8 cellular contexts compared by ENCODE assay signal in genomic region chr16:30609002-30609927, GRCh38. TPM values are rescaled to one million over a fixed set of nuclear protein-coding genes. Genes with fewer than 3 reads are reported as not detected.
A peak's percentile ranks its signal among the peaks of the same experiment; 100 is the strongest.
DNase-seq lines count a peak whose midpoint lies in the region; ATAC-seq and TF ChIP-seq lines count a peak whose summit lies in the region.

No MANE protein-coding gene starts in this region.

- peak overlapping the region; percentile 78 for H2AFZ ChIP-seq in GM23338

- peaks cover 12% of the 10 kb centered on the region for H3K36me3 ChIP-seq in GM06990 (ENCODE audit: control insufficient read depth, insufficient read depth, low read length)
- 0 out of 2 replicates have a peak, but pooled peaks cover 16% of the 10 kb centered on the region for H3K36me3 ChIP-seq in GM23338 (ENCODE audit: insufficient read depth)
- no peaks in the 10 kb centered on the region for H3K36me3 ChIP-seq in mucosa of stomach (ENCODE audit: control insufficient read depth, insufficient read depth, low read length)

- peaks cover 3% of the 10 kb centered on the region; the same call in 2 of the 3 replicates for H3K4me1 Mint-ChIP-seq in GM23338

- DNase-seq in GM06990 (ENCODE audit: extremely low read depth, insufficient read length) (peak; percentile 65), GM23338 (ENCODE audit: low spot score) (peak; percentile 70), NAMALWA (ENCODE audit: low spot score) (peak; percentile 16)
- DNase-seq in activated CD8-positive, alpha-beta memory T cell treated with anti-CD3 and anti-CD28 coated beads for 24 hours = peak; percentile 87

- peak overlapping the region; percentile 90; the same call in 1 of the 2 replicates for H3K27ac Mint-ChIP-seq in GM23338

- H3K4me2 ChIP-seq in GM23338 = peak overlapping the region; percentile 75

- H3K27me3 ChIP-seq in GM06990 (replicated peaks; ENCODE audit: control insufficient read depth, insufficient read depth, low read length) (no peaks in the 10 kb centered on the region), GM23338 (ENCODE audit: insufficient read depth) (no peaks in the 10 kb centered on the region), mucosa of stomach (ENCODE audit: control insufficient read depth, insufficient read depth, low read length) (no peaks in the 10 kb centered on the region)

- peaks cover 14% of the 10 kb centered on the region for H3K27me3 Mint-ChIP-seq in GM23338 (ENCODE audit: insufficient read depth, low read depth, poor library complexity)

- H3K9ac ChIP-seq in mucosa of stomach (ENCODE audit: low read length) = peak overlapping the region; percentile 100

- H3K4me3 ChIP-seq in GM06990 (replicated peaks; ENCODE audit: low read depth, low read length) = peak overlapping the region; percentile 91
- H3K4me3 ChIP-seq in GM23338 = peak overlapping the region; percentile 69
- peak overlapping the region; percentile 72 for H3K4me3 ChIP-seq in mucosa of stomach (ENCODE audit: low read length)

- H3K9me2 ChIP-seq in GM23338 (ENCODE audit: insufficient read depth) = no peaks in the 10 kb centered on the region

- peak; percentile 67 for ATAC-seq in GM23338
- ATAC-seq in esophagus mucosa = peak; percentile 70
- no peak for ATAC-seq in GM18861 (IDR thresholded peaks at IDR 0.05; ENCODE audit: unreplicated experiment)

- no peaks in the 10 kb centered on the region for H3K9me3 ChIP-seq in mucosa of stomach (ENCODE audit: control insufficient read depth, low read length)

- 0 out of 2 replicates have a peak, but pooled peaks cover 8% of the 10 kb centered on the region for H3F3A ChIP-seq in GM23338 (replicated peaks; ENCODE audit: low read depth)

- peak overlapping the region; percentile 84 for H3K27ac ChIP-seq in GM23338 (ENCODE audit: low read depth)
- peak overlapping the region; percentile 85 for H3K27ac ChIP-seq in temporal lobe (ENCODE audit: low read depth, low read length)

- H3K4me3 Mint-ChIP-seq in GM23338 = peak overlapping the region; percentile 87

- peaks cover 42% of the 10 kb centered on the region for H3K36me3 Mint-ChIP-seq in GM23338 (ENCODE audit: low read depth)

- H3K9me3 Mint-ChIP-seq in GM23338 = no peaks in the 10 kb centered on the region

- no peak for TF ChIP-seq CTCF in GM06990 (IDR thresholded peaks at IDR 0.05; ENCODE audit: insufficient read depth, low read length, poor library complexity, severe bottlenecking)
- no peak for TF ChIP-seq CTCF in GM23338 (conservative IDR thresholded peaks at IDR 0.05; ENCODE audit: low read depth in 2 of 2)

- H3K4me1 ChIP-seq in GM23338 (ENCODE audit: insufficient read depth) = 0 out of 2 replicates have a peak, but pooled peaks cover 6% of the 10 kb centered on the region
- peaks cover 3% of the 10 kb centered on the region for H3K4me1 ChIP-seq in mucosa of stomach (ENCODE audit: control insufficient read depth, insufficient read depth, low read length)

- 0 out of 2 replicates have a peak, but pooled peaks cover 15% of the 10 kb centered on the region for H3K79me2 ChIP-seq in GM23338 (replicated peaks; ENCODE audit: insufficient read depth)

- peaks cover 7% of the 10 kb centered on the region; the same call in 1 of the 2 replicates for H4K20me1 ChIP-seq in GM23338 (replicated peaks; ENCODE audit: insufficient read depth)

TF ChIP-seq in GM23338, 12 proteins besides CTCF, POLR2A, EP300 and RAD21:
- TF ChIP-seq REST (IDR thresholded peaks at IDR 0.05; ENCODE audit: unreplicated experiment) (no peak), NANOG (IDR thresholded peaks at IDR 0.05; ENCODE audit: borderline replicate concordance) (no peak), POLR2AphosphoS5 (IDR thresholded peaks at IDR 0.05; ENCODE audit: low read depth) (peak; percentile 54; the same call in 1 of the 2 replicates)

RNA-seq across cellular contexts. Expression of gene ZNF689, which starts 0.9 kb away (rescaled TPM):
- 13.4 and 16.7 TPM in 2 replicates for total RNA-seq in GM23338 (2014; rRNA removed; shearing (Covaris generic))
- 5.3 and 5.9 TPM in 2 replicates for polyA plus RNA-seq in GM23338 (2016; fragmentation: Nextera tagmentation; extraction: Ambion mirVana)
- total RNA-seq in esophagus mucosa = 2.8 TPM
- total RNA-seq in temporal lobe = 8.1 TPM

RNA-seq across cellular contexts. Expression of gene ZNF785, which starts 23.8 kb away (rescaled TPM):
- total RNA-seq in GM23338 (2014; rRNA removed; shearing (Covaris generic)) = 7.1 and 7.5 TPM in 2 replicates
- polyA plus RNA-seq in GM23338 (2016; fragmentation: Nextera tagmentation; extraction: Ambion mirVana) = 4.9 and 5.4 TPM in 2 replicates
- 8.4 TPM for total RNA-seq in esophagus mucosa
- total RNA-seq in temporal lobe = 13.5 TPM

RNA-seq across cellular contexts. Expression of gene ZNF688, which starts 37.8 kb away (rescaled TPM):
- total RNA-seq in GM23338 (2014; rRNA removed; shearing (Covaris generic)) = 1.3 and 4.0 TPM in 2 replicates
- polyA plus RNA-seq in GM23338 (2016; fragmentation: Nextera tagmentation; extraction: Ambion mirVana) = 4.4 and 6.2 TPM in 2 replicates
- total RNA-seq in esophagus mucosa = 9.7 TPM
- total RNA-seq in temporal lobe = 7.4 TPM

RNA-seq across cellular contexts. Expression of gene PRR14, which starts 41.5 kb away (rescaled TPM):
- total RNA-seq in GM23338 (2014; rRNA removed; shearing (Covaris generic)) = 4.6 and 8.9 TPM in 2 replicates
- polyA plus RNA-seq in GM23338 (2016; fragmentation: Nextera tagmentation; extraction: Ambion mirVana) = 12.7 and 13.0 TPM in 2 replicates
- total RNA-seq in esophagus mucosa (27.0 TPM), temporal lobe (13.3 TPM)

RNA-seq across cellular contexts. Expression of gene FBRS, which starts 49.0 kb away (rescaled TPM):
- 5.2 and 7.2 TPM in 2 replicates for total RNA-seq in GM23338 (2014; rRNA removed; shearing (Covaris generic))
- polyA plus RNA-seq in GM23338 (2016; fragmentation: Nextera tagmentation; extraction: Ambion mirVana) = 2.3 and 2.7 TPM in 2 replicates
- total RNA-seq in esophagus mucosa = 42.4 TPM
- 14.3 TPM for total RNA-seq in temporal lobe

Comparison
In these comparisons a context has a peak if more than half of its experiments do, and no peak if none do; other contexts are left out.
1. DNase-seq: peak in every context shown above with its lines; median percentile 87 in activated CD8-positive, alpha-beta memory T cell treated with anti-CD3 and anti-CD28 coated beads for 24 hours; 70 in GM23338; 65 in GM06990; 16 in NAMALWA.